In the genomic region with DNA sequence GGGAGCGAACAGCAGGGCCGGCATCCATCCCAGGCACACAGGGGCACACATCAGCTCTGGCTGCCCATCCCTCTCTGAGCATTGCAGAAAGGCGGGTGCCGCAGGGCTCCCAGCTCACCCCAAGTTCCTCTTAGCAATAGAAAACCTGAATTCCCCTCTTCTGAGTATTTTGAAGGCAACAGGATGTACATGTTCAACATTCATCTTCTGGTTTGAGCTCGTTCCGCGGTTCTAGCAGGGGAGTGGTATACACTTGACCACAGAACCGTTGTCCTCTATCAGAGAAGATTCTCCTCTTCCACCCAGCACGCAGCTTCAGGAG, we compare ENCODE assay signal across 11 cellular contexts. TPM values are rescaled to one million over a fixed set of nuclear protein-coding genes. Genes with fewer than 3 reads are reported as not detected.
DNase-seq lines count a peak whose midpoint lies in the region; ATAC-seq, FAIRE-seq and TF ChIP-seq lines count a peak whose summit lies in the region.
"Had no signal": no experiment of that assay in that cellular context is flagged by ENCODE, and none has a peak within 500 bp of the region (broad histone marks: within the 10 kb centered on the region; RNA-seq: fewer than 3 reads in every experiment).

No MANE protein-coding gene starts in this region.

- H3K4me3 ChIP-seq in heart left ventricle (peak overlapping the region in 8 of 12 donors; percentile 5 to 42 (median 28)), endodermal cell (ENCODE audit: low read length) (no peak overlapping the region), stomach smooth muscle (ENCODE audit: low read length in 2 of 2) (peak overlapping the region; percentile 40 to 44)

- no peaks in the 10 kb centered on the region for H3K9me3 Mint-ChIP-seq in endodermal cell

- DNase-seq in heart left ventricle (no peak), cardiac septum (ENCODE audit: low spot score) (no peak), NOMO-1 treated with DMSO at 0.1 percent for 48 hours (lab: John Stamatoyannopoulos, UW; ENCODE audit: unreplicated experiment) (peak; percentile 14), endodermal cell (no peak), frontal cortex (ENCODE audit: low spot score in 2 of 2) (no peak), RKO (ENCODE audit: low spot score) (no peak)
- DNase-seq: stimulated activated CD4-positive, alpha-beta T cell treated with anti-CD3 and anti-CD28 coated beads, Interleukin-15, amount 100 ng/mL, for 24 hours had no signal

- no peak overlapping the region for H3K4me3 Mint-ChIP-seq in endodermal cell

- no peak overlapping the region for H3K27ac Mint-ChIP-seq in endodermal cell

- H3K27me3 ChIP-seq in heart left ventricle (peaks cover 0 to 47% (median 25%) of the 10 kb centered on the region in 9 donors), endodermal cell (ENCODE audit: control insufficient read depth, insufficient read depth, low read length, poor library complexity, severe bottlenecking) (peaks cover 28% of the 10 kb centered on the region), stomach smooth muscle (ENCODE audit: control insufficient read depth in 1 of 2, insufficient read depth in 2 of 2, low read length in 2 of 2) (peaks cover 11 to 21% of the 10 kb centered on the region in 2 donors)

- H3K9me3 ChIP-seq in heart left ventricle (no peaks in the 10 kb centered on the region), endodermal cell (ENCODE audit: control insufficient read depth, low read length) (no peaks in the 10 kb centered on the region), stomach smooth muscle (ENCODE audit: control insufficient read depth in 2 of 2, low read length in 2 of 2) (no peaks in the 10 kb centered on the region)
- H3K9me3 ChIP-seq: gastroesophageal sphincter had no signal

- intact Hi-C loops in heart left ventricle (cut with DNase I), result loop anchor here in 2 of 10 donors (2.0 to 5.0 kb wide), 2 partner anchors 40 to 43 kb away; no protein-coding TSS in a partner anchor
- intact Hi-C loops in cardiac septum (cut with DNase I), result no loop called here

- no peaks in the 10 kb centered on the region for H3K36me3 ChIP-seq in heart left ventricle
- no peaks in the 10 kb centered on the region for H3K36me3 ChIP-seq in endodermal cell (ENCODE audit: control insufficient read depth, insufficient read depth, low read length)
- no peaks in the 10 kb centered on the region for H3K36me3 ChIP-seq in stomach smooth muscle (ENCODE audit: control insufficient read depth in 2 of 2, insufficient read depth in 2 of 2, low read length in 2 of 2)
- H3K36me3 ChIP-seq: gastroesophageal sphincter had no signal

- no peaks in the 10 kb centered on the region for H3K36me3 Mint-ChIP-seq in endodermal cell (ENCODE audit: low read depth)

- peaks cover 33% of the 10 kb centered on the region for H3K4me1 Mint-ChIP-seq in endodermal cell

- TF ChIP-seq CTCF in heart left ventricle (IDR thresholded peaks at IDR 0.05), result no peak
- no peak for TF ChIP-seq CTCF in endodermal cell (conservative IDR thresholded peaks at IDR 0.05)

- TF ChIP-seq POLR2A in heart left ventricle (IDR thresholded peaks at IDR 0.05), result no peak

- peaks cover 3 to 51% (median 37%) of the 10 kb centered on the region in 12 donors for H3K4me1 ChIP-seq in heart left ventricle
- H3K4me1 ChIP-seq in endodermal cell (ENCODE audit: control insufficient read depth, insufficient read depth, low read length), result peaks cover 32% of the 10 kb centered on the region
- H3K4me1 ChIP-seq in stomach smooth muscle (ENCODE audit: control insufficient read depth, insufficient read depth, low read length), result peaks cover 35% of the 10 kb centered on the region

- WGBS in heart left ventricle, 4 donors, result 41 to 54% (median 46%) methylated on average over 8 to 9 of the region's 9 CpGs
- WGBS in endodermal cell (ENCODE audit: insufficient coverage in 1 of 2, insufficient read length in 1 of 2), 2 experiments, result 74 to 77% methylated on average over 6 to 9 of the region's 9 CpGs

- FAIRE-seq in frontal cortex (lab: Jason Lieb, UNC), result no peak

- H3K9ac ChIP-seq in endodermal cell (ENCODE audit: extremely low read depth, low read length, poor library complexity, severe bottlenecking), result no peak overlapping the region
- H3K9ac ChIP-seq in stomach smooth muscle (ENCODE audit: low read length in 2 of 2), result peak overlapping the region in 1 of 2 donors; percentile 45

- ATAC-seq in heart left ventricle (no peak), HG03354 (IDR thresholded peaks at IDR 0.05; ENCODE audit: poor library complexity, severe bottlenecking, unreplicated experiment) (no peak)

- peaks cover 28% of the 10 kb centered on the region for H3K27me3 Mint-ChIP-seq in endodermal cell (ENCODE audit: insufficient read depth)

- H3K27ac ChIP-seq in heart left ventricle (peak overlapping the region; percentile 50 to 98 (median 92)), endodermal cell (ENCODE audit: low read depth, low read length) (peak overlapping the region; percentile 92), stomach smooth muscle (ENCODE audit: low read length) (peak overlapping the region; percentile 18)

RNA-seq across cellular contexts. Expression of gene ACTA1, which starts 23.6 kb away (rescaled TPM):
- total RNA-seq in heart left ventricle, result over 10,000 TPM in 4 of 9 donors, 1,000 to 10,000 TPM in 5; 1,926 to 30,941 (median 8,947) TPM
- polyA plus RNA-seq in heart left ventricle, result 1,000 to 10,000 TPM; 3,190 to 8,475 TPM
- 14,709 TPM for total RNA-seq in cardiac septum
- total RNA-seq in endodermal cell, result 10 to 100 TPM in 1 of 2 donors, 1 to 10 TPM in 1; 8.2 to 17.3 TPM
- 19.8 TPM for polyA plus RNA-seq in endodermal cell (2013, experiment 1 of 2)
- polyA plus RNA-seq in endodermal cell (2013, experiment 2 of 2), result 19.5 TPM
- total RNA-seq in frontal cortex, result 0.41 TPM
- total RNA-seq: left lobe of liver had no signal

Comparison
In these comparisons a context has a peak if more than half of its experiments do, and no peak if none do; other contexts are left out.
1. H3K27ac ChIP-seq: peak in every context shown above with its lines; median percentile 92 in endodermal cell; 92 in heart left ventricle; 18 in stomach smooth muscle.
2. RNA of gene ACTA1, which starts 23.6 kb away (total RNA-seq): 14,709 TPM in cardiac septum (single experiment) and 1,926 to 30,941 TPM in heart left ventricle; 8.2 to 17.3 TPM in endodermal cell and 0.41 TPM in frontal cortex (single experiment); every median in the first group is over 100 times any median in the second.